ENCODE assay signal across 33 cellular contexts in genomic region chr4:18479825-18480224, GRCh38.
"Had no signal": no experiment of that assay in that cellular context is flagged by ENCODE, and none has a peak within 500 bp of the region (broad histone marks: within the 10 kb centered on the region; RNA-seq: fewer than 3 reads in every experiment).

No MANE protein-coding gene starts in this region.

- H3K4me3 ChIP-seq: MG63 had no signal

- H3K36me3 ChIP-seq: MG63 had no signal

- DNase-seq: Karpas-422, Kasumi-1, MG63, MM.1S, MV-4-11, NCI-H1048, NCI-H1092, NCI-H1092 treated with DMSO at 0.1 percent for 48 hours, NCI-H1105, NCI-H1105 treated with DMSO at 0.1 percent for 48 hours, NCI-H1417 treated with DMSO at 0.1 percent for 48 hours, NCI-H1436, NCI-H1436 treated with DMSO at 0.1 percent for 48 hours, NCI-H146, NCI-H1694, NCI-H1694 treated with DMSO at 0.1 percent for 48 hours, NCI-H187, NCI-H187 treated with DMSO at 0.1 percent for 48 hours, NCI-H1930, NCI-H2029, NCI-H2029 treated with DMSO at 0.1 percent for 48 hours, NCI-H2081, NCI-H2081 treated with DMSO at 0.1 percent for 48 hours, NCI-H2107, NCI-H2171, NCI-H2171 treated with DMSO at 0.1 percent for 48 hours, NCI-H2227 treated with DMSO at 0.1 percent for 48 hours, NCI-H226, NCI-H345, NCI-H446, NCI-H446 treated with DMSO at 0.1 percent for 48 hours, NCI-H510A, NCI-H510A treated with DMSO at 0.1 percent for 48 hours had no signal

- H3K9me3 ChIP-seq: MG63 had no signal

- H3K27me3 ChIP-seq: MG63 had no signal
